In the genomic region with DNA sequence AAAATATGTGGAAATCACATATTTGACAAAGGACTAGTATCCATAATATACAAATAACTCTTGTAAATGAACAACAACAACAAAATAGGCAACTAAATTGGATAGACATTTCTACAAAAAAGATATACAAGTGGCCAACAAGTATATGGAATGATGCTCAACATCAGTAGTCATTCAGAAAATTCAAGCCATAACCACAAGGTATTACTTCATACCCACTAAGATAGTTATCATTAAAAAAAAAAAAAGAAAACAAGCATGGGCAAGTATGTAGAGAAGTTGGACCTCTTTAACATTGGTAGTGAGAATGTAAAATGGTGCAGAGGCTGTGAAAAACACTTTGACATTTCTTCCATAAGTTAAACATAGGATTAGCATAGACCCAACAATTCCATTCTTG, we compare ENCODE assay signal across 17 cellular contexts.
DNase-seq lines count a peak whose midpoint lies in the region; ATAC-seq and TF ChIP-seq lines count a peak whose summit lies in the region.
"Had no signal": no experiment of that assay in that cellular context is flagged by ENCODE, and none has a peak within 500 bp of the region (broad histone marks: within the 10 kb centered on the region; RNA-seq: fewer than 3 reads in every experiment).

No MANE protein-coding gene starts in this region.

- H2AFZ ChIP-seq in mammary epithelial cell (ENCODE audit: low read depth, low read length) (no peak overlapping the region), SK-N-SH (ENCODE audit: low read depth) (no peak overlapping the region)

- TF ChIP-seq CTCF in mammary epithelial cell (conservative IDR thresholded peaks at IDR 0.05 in 1 of 2, IDR thresholded peaks at IDR 0.05 in 1 of 2; ENCODE audit: extremely low read depth in 1 of 2, insufficient read depth in 1 of 2, low read depth in 1 of 2, low read length in 2 of 2) (no peak), breast epithelium (IDR thresholded peaks at IDR 0.05) (no peak), SK-N-SH (IDR thresholded peaks at IDR 0.05) (no peak)

- H3K4me1 Mint-ChIP-seq in natural killer cell treated with Interleukin-12 subunit alpha and Interleukin-12 subunit beta and Interleukin-15 and Interleukin-18, amount 100 ng/mL, for 72 hours (ENCODE audit: low read depth in 2 of 2) = no peaks in the 10 kb centered on the region
- H3K4me1 Mint-ChIP-seq: B cell had no signal

- H3K4me3 ChIP-seq in mammary epithelial cell (replicated peaks in 1 of 3; ENCODE audit: insufficient read depth in 1 of 3, low read depth in 2 of 3, low read length in 3 of 3) (no peak overlapping the region), breast epithelium (no peak overlapping the region), SK-N-SH (ENCODE audit: low read depth in 2 of 2, low read length in 1 of 2) (no peak overlapping the region)

- H4K20me1 ChIP-seq in mammary epithelial cell (ENCODE audit: insufficient read depth, low read length) (no peaks in the 10 kb centered on the region), SK-N-SH (ENCODE audit: insufficient read depth) (no peaks in the 10 kb centered on the region)

- DNase-seq in mammary epithelial cell (peak; percentile 70), breast epithelium (ENCODE audit: low spot score in 2 of 2) (no peak), RPMI7951 (ENCODE audit: low read depth) (peak; percentile 16), epithelial cell of prostate (ENCODE audit: low read depth, low spot score) (peak; percentile 10), EL (no peak), activated T-cell treated with anti-CD3 and anti-CD28 coated beads for 4 hours (no peak), SK-N-SH (no peak)
- no peak for DNase-seq in natural killer cell treated with Interleukin-12 subunit alpha and Interleukin-12 subunit beta and Interleukin-15 and Interleukin-18, amount 100 ng/mL, for 72 hours (ENCODE audit: low spot score)
- DNase-seq: 8988T; C1 segment of cervical spinal cord; Calu3; CD4-positive, alpha-beta T cell; DMS 273 treated with DMSO at 0.1 percent for 48 hours; GF-D8 had no signal

- H3K27ac Mint-ChIP-seq in natural killer cell treated with Interleukin-12 subunit alpha and Interleukin-12 subunit beta and Interleukin-15 and Interleukin-18, amount 100 ng/mL, for 72 hours = no peak overlapping the region
- H3K27ac Mint-ChIP-seq: B cell; CD4-positive, alpha-beta T cell had no signal

- H3K36me3 ChIP-seq in mammary epithelial cell (ENCODE audit: insufficient read depth, low read length) (no peaks in the 10 kb centered on the region), breast epithelium (no peaks in the 10 kb centered on the region), SK-N-SH (replicated peaks in 1 of 2; ENCODE audit: control insufficient read depth in 1 of 2, insufficient read depth in 2 of 2, low read length in 1 of 2) (no peaks in the 10 kb centered on the region)

- TF ChIP-seq POLR2A in breast epithelium (IDR thresholded peaks at IDR 0.05) = no peak

- no peak for TF ChIP-seq RAD21 in SK-N-SH (IDR thresholded peaks at IDR 0.05; ENCODE audit: low read length)

- H3K9me2 ChIP-seq in SK-N-SH = no peaks in the 10 kb centered on the region

- in situ Hi-C loops in mammary epithelial cell (cut with MboI; ENCODE audit: low sequenced_read_pairs in 2 of 2) = no loop called here

- peaks cover 6% of the 10 kb centered on the region for H3K9me3 ChIP-seq in mammary epithelial cell (replicated peaks; ENCODE audit: insufficient read depth, low read length)
- peaks cover 0 to 12% of the 10 kb centered on the region in 2 donors for H3K9me3 ChIP-seq in breast epithelium
- no peaks in the 10 kb centered on the region for H3K9me3 ChIP-seq in SK-N-SH

- peaks cover 3 to 8% of the 10 kb centered on the region in 2 donors for H3K27me3 Mint-ChIP-seq in natural killer cell treated with Interleukin-12 subunit alpha and Interleukin-12 subunit beta and Interleukin-15 and Interleukin-18, amount 100 ng/mL, for 72 hours

- dilution Hi-C loops in mammary epithelial cell (cut with HindIII; ENCODE audit: low sequenced_read_pairs) = no loop called here

- no peak for ATAC-seq in natural killer cell treated with Interleukin-12 subunit alpha and Interleukin-12 subunit beta and Interleukin-15 and Interleukin-18, amount 100 ng/mL, for 72 hours
- ATAC-seq: HCT116 had no signal

- H3K36me3 Mint-ChIP-seq in natural killer cell treated with Interleukin-12 subunit alpha and Interleukin-12 subunit beta and Interleukin-15 and Interleukin-18, amount 100 ng/mL, for 72 hours = no peaks in the 10 kb centered on the region

- H3K79me2 ChIP-seq in mammary epithelial cell (ENCODE audit: insufficient read depth, low read length) (no peaks in the 10 kb centered on the region), SK-N-SH (ENCODE audit: insufficient read depth) (no peaks in the 10 kb centered on the region)

- H3K4me3 Mint-ChIP-seq in natural killer cell treated with Interleukin-12 subunit alpha and Interleukin-12 subunit beta and Interleukin-15 and Interleukin-18, amount 100 ng/mL, for 72 hours = no peak overlapping the region
- H3K4me3 Mint-ChIP-seq: B cell; CD4-positive, alpha-beta T cell had no signal

- H3K27me3 ChIP-seq in mammary epithelial cell (ENCODE audit: insufficient read depth, low read length) (no peaks in the 10 kb centered on the region), breast epithelium (no peaks in the 10 kb centered on the region), SK-N-SH (ENCODE audit: insufficient read depth) (no peaks in the 10 kb centered on the region)

- H3K9me3 Mint-ChIP-seq in natural killer cell treated with Interleukin-12 subunit alpha and Interleukin-12 subunit beta and Interleukin-15 and Interleukin-18, amount 100 ng/mL, for 72 hours = peaks cover 5% of the 10 kb centered on the region

- H3K4me1 ChIP-seq in mammary epithelial cell (ENCODE audit: insufficient read depth, low read length) = peaks cover 31% of the 10 kb centered on the region
- H3K4me1 ChIP-seq in breast epithelium = no peaks in the 10 kb centered on the region
- H3K4me1 ChIP-seq in SK-N-SH (ENCODE audit: control insufficient read depth in 1 of 2, insufficient read depth in 2 of 2, low read depth in 1 of 2, low read length in 1 of 2) = no peaks in the 10 kb centered on the region

- H3F3A ChIP-seq in SK-N-SH (replicated peaks; ENCODE audit: insufficient read depth) = peaks cover 6% of the 10 kb centered on the region

- BruUV-seq in mammary epithelial cell (replicated peaks; lab: Mats Ljungman, UMichigan) = no TSS peak

- TF ChIP-seq EP300 in SK-N-SH (IDR thresholded peaks at IDR 0.05; ENCODE audit: borderline replicate concordance in 1 of 2, low read depth in 1 of 2, low read length in 1 of 2) = no peak

- intact Hi-C loops in mammary epithelial cell (cut with micrococcal nuclease) (no loop called here), breast epithelium (cut with DNase I; ENCODE audit: low total_unique reads) (loop anchor here (2.0 kb wide), 1 partner anchor 78 kb away; no protein-coding TSS in a partner anchor)

- H3K9ac ChIP-seq in mammary epithelial cell (ENCODE audit: insufficient read depth, low read length) (no peak overlapping the region), SK-N-SH (no peak overlapping the region)

- CTCF ChIA-PET in mammary epithelial cell (lab: Charles Lee; ENCODE audit: low non-redundant PET) = no interaction called here
- CTCF ChIA-PET in SK-N-SH (lab: Yijun Ruan, JAX) = no interaction called here

- H3K4me2 ChIP-seq in mammary epithelial cell (ENCODE audit: insufficient read depth, low read depth, low read length) = no peak overlapping the region
- no peak overlapping the region for H3K4me2 ChIP-seq in SK-N-SH

- POLR2A ChIA-PET in SK-N-SH (lab: Yijun Ruan, JAX) = no interaction called here

- H3K27ac ChIP-seq in mammary epithelial cell (ENCODE audit: insufficient read depth, low read depth, low read length) (no peak overlapping the region), breast epithelium (no peak overlapping the region), epithelial cell of prostate (no peak overlapping the region), SK-N-SH (ENCODE audit: low read depth in 2 of 2, low read length in 1 of 2) (no peak overlapping the region)
- H3K27ac ChIP-seq: HL-60 had no signal

TF ChIP-seq in SK-N-SH, 30 proteins besides CTCF, POLR2A, EP300 and RAD21:
- TF ChIP-seq RXRA (IDR thresholded peaks at IDR 0.05; ENCODE audit: borderline replicate concordance, low read depth) (no peak), EZH2phosphoT487 (IDR thresholded peaks at IDR 0.05; ENCODE audit: borderline replicate concordance, low read depth) (no peak)
TF ChIP-seq in SK-N-SH: peak in this region for 0.

Comparison
In these comparisons a context has a peak if more than half of its experiments do, and no peak if none do; other contexts are left out.
1. DNase-seq: peak in mammary epithelial cell (single experiment), RPMI7951 (single experiment) and epithelial cell of prostate (single experiment); none in breast epithelium (0 of 2), EL (single experiment), activated T-cell treated with anti-CD3 and anti-CD28 coated beads for 4 hours (single experiment), natural killer cell treated with Interleukin-12 subunit alpha and Interleukin-12 subunit beta and Interleukin-15 and Interleukin-18, amount 100 ng/mL, for 72 hours (single experiment) and SK-N-SH (single experiment).